Comparison of ENCODE assay signal across 22 cellular contexts in genomic region chr13:21031594-21031993, GRCh38. TPM values are rescaled to one million over a fixed set of nuclear protein-coding genes. Genes with fewer than 3 reads are reported as not detected.
DNase-seq lines count a peak whose midpoint lies in the region; ATAC-seq and TF ChIP-seq lines count a peak whose summit lies in the region.
"Had no signal": no experiment of that assay in that cellular context is flagged by ENCODE, and none has a peak within 500 bp of the region (broad histone marks: within the 10 kb centered on the region; RNA-seq: fewer than 3 reads in every experiment).

No MANE protein-coding gene starts in this region.

- no peak overlapping the region for H3K56ac ChIP-seq in IMR-90 (ENCODE audit: extremely low read depth, insufficient read depth, low read length)

- no peak overlapping the region for H2BK15ac ChIP-seq in IMR-90 (ENCODE audit: low read depth, low read length)

- peaks cover 8 to 61% (median 26%) of the 10 kb centered on the region in 11 experiments; a peak in 19 of 22 replicates for H3K36me3 ChIP-seq in BLaER1 treated with 17β-estradiol and CSF1 and Interleukin-3, amounts not matched to agents 10 nM and 100 nM
- peaks cover 4% of the 10 kb centered on the region; the same call in 1 of the 2 replicates for H3K36me3 ChIP-seq in IMR-90 (ENCODE audit: control insufficient read depth, insufficient read depth, low read length)
- no peaks in the 10 kb centered on the region for H3K36me3 ChIP-seq in lower lobe of right lung
- no peaks in the 10 kb centered on the region for H3K36me3 ChIP-seq in gastrocnemius medialis
- H3K36me3 ChIP-seq in aorta (ENCODE audit: control insufficient read depth in 1 of 2, insufficient read depth in 2 of 2, low read length in 1 of 2), result no peaks in the 10 kb centered on the region
- H3K36me3 ChIP-seq: ovary had no signal

- H2AK5ac ChIP-seq in IMR-90 (ENCODE audit: low read depth, low read length), result no peak overlapping the region

- dilution Hi-C loops in IMR-90 (cut with HindIII; ENCODE audit: low sequenced_read_pairs, unreplicated experiment), result no loop called here

- no peak overlapping the region for H3K23ac ChIP-seq in IMR-90 (ENCODE audit: low read depth, low read length)

- no peak overlapping the region for H4K5ac ChIP-seq in IMR-90 (ENCODE audit: low read depth, low read length)

- in situ Hi-C loops in IMR-90 (cut with MboI; ENCODE audit: low sequenced_read_pairs) (no loop called here), gastrocnemius medialis (cut with MboI; ENCODE audit: low sequenced_read_pairs in 4 of 4) (no loop called here)

- WGBS in IMR-90 (ENCODE audit: extremely low coverage in 2 of 2, insufficient read length in 1 of 2), 2 experiments, result 100% methylated on average over 3 of the region's 6 CpGs; no CpG with 5 or more reads in 1 of the 2 experiments
- 95 to 97% methylated on average over 6 of the region's 6 CpGs for WGBS in aorta, 2 donors

- POLR2A ChIA-PET in IMR-90 (lab: Charles Lee; ENCODE audit: unreplicated experiment), result no interaction called here

- no peak overlapping the region for H2BK120ac ChIP-seq in IMR-90 (ENCODE audit: low read depth, low read length)

- CTCF ChIA-PET in IMR-90 (lab: Yijun Ruan, JAX), result interaction anchor here (0.5 to 1.4 kb wide), 3 partner anchors 9 to 102 kb away, joined by 3 to 5 read pairs (median 3); no protein-coding TSS in a partner anchor

- H3K79me1 ChIP-seq in IMR-90 (ENCODE audit: low read depth in 1 of 2, low read length in 2 of 2), result peaks cover 0 to 61% of the 10 kb centered on the region in 2 experiments; a peak in 2 of 4 replicates

- intact Hi-C loops in IMR-90 (cut with micrococcal nuclease), result no loop called here
- intact Hi-C loops in lower lobe of right lung (cut with DNase I), result no loop called here
- intact Hi-C loops in gastrocnemius medialis (cut with DNase I; ENCODE audit: low total_unique reads), result no loop called here
- intact Hi-C loops in aorta (cut with DNase I), result no loop called here

- H2BK5ac ChIP-seq in IMR-90 (ENCODE audit: low read depth, low read length, poor library complexity, severe bottlenecking), result no peak overlapping the region

- H3K9ac ChIP-seq in BLaER1 treated with 17β-estradiol and CSF1 and Interleukin-3, amounts not matched to agents 10 nM and 100 nM, result peak overlapping the region in 1 of 11 experiments; percentile 39; a peak in 1 of 22 replicates
- H3K9ac ChIP-seq in IMR-90 (ENCODE audit: low read depth, low read length), result no peak overlapping the region

- peaks cover 0 to 37% (median 26%) of the 10 kb centered on the region in 11 experiments; a peak in 19 of 22 replicates for H3K9me3 ChIP-seq in BLaER1 treated with 17β-estradiol and CSF1 and Interleukin-3, amounts not matched to agents 10 nM and 100 nM (replicated peaks in 1 of 11)
- H3K9me3 ChIP-seq in IMR-90 (ENCODE audit: control insufficient read depth, insufficient read depth, low read length) (no peaks in the 10 kb centered on the region), lower lobe of right lung (no peaks in the 10 kb centered on the region), gastrocnemius medialis (no peaks in the 10 kb centered on the region), aorta (ENCODE audit: control insufficient read depth, low read length) (no peaks in the 10 kb centered on the region)
- H3K9me3 ChIP-seq: ovary had no signal

- TF ChIP-seq RAD21 in IMR-90 (IDR thresholded peaks at IDR 0.05; ENCODE audit: low read length), result no peak

- no peak overlapping the region for H3K4me3 ChIP-seq in BLaER1 treated with 17β-estradiol and CSF1 and Interleukin-3, amounts not matched to agents 10 nM and 100 nM
- no peak overlapping the region for H3K4me3 ChIP-seq in IMR-90 (ENCODE audit: insufficient read depth, low read depth, low read length)
- no peak overlapping the region for H3K4me3 ChIP-seq in lower lobe of right lung
- no peak overlapping the region for H3K4me3 ChIP-seq in gastrocnemius medialis
- no peak overlapping the region for H3K4me3 ChIP-seq in aorta (ENCODE audit: low read length in 2 of 2)
- H3K4me3 ChIP-seq: ovary, PC-9 had no signal

- H3K4me2 ChIP-seq in BLaER1 treated with 17β-estradiol and CSF1 and Interleukin-3, amounts not matched to agents 10 nM and 100 nM, result peak overlapping the region; percentile 2 to 79 (median 47); a peak in 19 of 22 replicates
- H3K4me2 ChIP-seq in IMR-90 (ENCODE audit: low read depth, low read length), result no peak overlapping the region
- H3K4me2 ChIP-seq: PC-9 had no signal

- H4K91ac ChIP-seq in IMR-90 (ENCODE audit: insufficient read depth, low read depth, low read length), result no peak overlapping the region

- H3K4ac ChIP-seq in IMR-90 (ENCODE audit: low read depth, low read length), result no peak overlapping the region

- H3K9me1 ChIP-seq in IMR-90 (ENCODE audit: insufficient read depth, low read length), result peaks cover 32% of the 10 kb centered on the region

- H2AK9ac ChIP-seq in IMR-90 (replicated peaks; ENCODE audit: low read depth, low read length, poor library complexity), result no peak overlapping the region

- no TSS peak for BruUV-seq in IMR-90 (replicated peaks; lab: Mats Ljungman, UMichigan)

- no peak overlapping the region for H2BK20ac ChIP-seq in IMR-90 (ENCODE audit: low read depth, low read length)

- no peak overlapping the region for H3K14ac ChIP-seq in IMR-90 (replicated peaks; ENCODE audit: low read depth, low read length)

- H4K8ac ChIP-seq in IMR-90 (ENCODE audit: low read depth in 2 of 2, low read length in 2 of 2), result no peak overlapping the region; a peak in 1 of 4 replicates

- no peak overlapping the region for H3K27ac ChIP-seq in BLaER1 treated with 17β-estradiol and CSF1 and Interleukin-3, amounts not matched to agents 10 nM and 100 nM
- H3K27ac ChIP-seq in IMR-90 (ENCODE audit: insufficient read depth, low read length), result peak overlapping the region; percentile 9; the same call in 1 of the 2 replicates
- peak overlapping the region; percentile 19 for H3K27ac ChIP-seq in lower lobe of right lung
- H3K27ac ChIP-seq in gastrocnemius medialis, result peak overlapping the region; percentile 83 to 89 (median 86)
- no peak overlapping the region for H3K27ac ChIP-seq in aorta (ENCODE audit: low read depth in 1 of 2, low read length in 2 of 2)
- H3K27ac ChIP-seq: ovary, PC-9 had no signal

- no peak overlapping the region for H3K18ac ChIP-seq in IMR-90 (ENCODE audit: low read depth, low read length)

- TF ChIP-seq POLR2A in IMR-90 (IDR thresholded peaks at IDR 0.05; ENCODE audit: low read depth, low read length), result no peak
- TF ChIP-seq POLR2A in gastrocnemius medialis (IDR thresholded peaks at IDR 0.05), result no peak

- peaks cover 46 to 58% (median 50%) of the 10 kb centered on the region in 10 experiments for H3K4me1 ChIP-seq in BLaER1 treated with 17β-estradiol and CSF1 and Interleukin-3, amounts not matched to agents 10 nM and 100 nM
- peaks cover 28% of the 10 kb centered on the region for H3K4me1 ChIP-seq in IMR-90 (ENCODE audit: control insufficient read depth, insufficient read depth, low read length)
- peaks cover 49% of the 10 kb centered on the region for H3K4me1 ChIP-seq in lower lobe of right lung
- H3K4me1 ChIP-seq in gastrocnemius medialis, result peaks cover 53 to 54% of the 10 kb centered on the region in 2 donors
- H3K4me1 ChIP-seq in aorta (ENCODE audit: control insufficient read depth in 1 of 2, insufficient read depth in 2 of 2, low read length in 2 of 2), result peaks cover 0 to 6% of the 10 kb centered on the region in 2 donors

- H2AFZ ChIP-seq in IMR-90 (replicated peaks; ENCODE audit: low read length, poor library complexity), result no peak overlapping the region
- H2AFZ ChIP-seq: PC-9 had no signal

- DNase-seq in IMR-90, result no peak
- no peak for DNase-seq in lower lobe of right lung
- DNase-seq in gastrocnemius medialis, result no peak
- no peak for DNase-seq in kidney glomerular epithelial cell (lab: John Stamatoyannopoulos, UW)
- no peak for DNase-seq in activated CD4-positive, alpha-beta T cell treated with anti-CD3 and anti-CD28 coated beads for 1 hour
- DNase-seq in aorta, result no peak
- DNase-seq: activated CD4-positive, alpha-beta memory T cell treated with anti-CD3 and anti-CD28 coated beads for 36 hours; activated CD4-positive, CD25-positive, alpha-beta regulatory T cell treated with anti-CD3 and anti-CD28 coated beads, Interleukin-2, amount 50 U/mL, for 72 hours; amygdala; effector CD8-positive, alpha-beta T cell; head of caudate nucleus; Kasumi-1; NCI-H1436 treated with DMSO at 0.1 percent for 48 hours; NCI-H2081 treated with DMSO at 0.1 percent for 48 hours; NCI-H226; NCI-H69; ovary; PC-9; stimulated activated CD4-positive, alpha-beta T cell treated with anti-CD3 and anti-CD28 coated beads, Interleukin-1b, Interleukin-23, amount 100 ng/mL, for 48 hours had no signal

- H3K27me3 ChIP-seq in BLaER1 treated with 17β-estradiol and CSF1 and Interleukin-3, amounts not matched to agents 10 nM and 100 nM, result no peaks in the 10 kb centered on the region
- H3K27me3 ChIP-seq in IMR-90 (ENCODE audit: control insufficient read depth, insufficient read depth, low read length) (no peaks in the 10 kb centered on the region), lower lobe of right lung (ENCODE audit: low read depth) (no peaks in the 10 kb centered on the region), gastrocnemius medialis (no peaks in the 10 kb centered on the region), aorta (ENCODE audit: control insufficient read depth in 1 of 2, insufficient read depth in 2 of 2, low read length in 1 of 2) (no peaks in the 10 kb centered on the region)
- H3K27me3 ChIP-seq: ovary had no signal

- H4K20me1 ChIP-seq in BLaER1 treated with 17β-estradiol and CSF1 and Interleukin-3, amounts not matched to agents 10 nM and 100 nM, result peaks cover 22 to 96% (median 42%) of the 10 kb centered on the region in 11 experiments; a peak in 21 of 22 replicates
- H4K20me1 ChIP-seq in IMR-90 (ENCODE audit: insufficient read depth, low read length), result peaks cover 88% of the 10 kb centered on the region

- ATAC-seq in IMR-90 (ENCODE audit: low read depth) (no peak), lower lobe of right lung (no peak), gastrocnemius medialis (no peak), aorta (ENCODE audit: low FRiP score) (no peak)
- ATAC-seq: activated naive CD4-positive, alpha-beta T cell treated with anti-CD3 and anti-CD28 coated beads, Interleukin-2, amount 50 U/mL, for 72 hours; HCT116 had no signal

- TF ChIP-seq CTCF in IMR-90 (conservative IDR thresholded peaks at IDR 0.05; ENCODE audit: low read depth, low read length) (no peak), lower lobe of right lung (IDR thresholded peaks at IDR 0.05) (no peak), gastrocnemius medialis (IDR thresholded peaks at IDR 0.05 in 4 of 5, conservative IDR thresholded peaks at IDR 0.05 in 1 of 5) (no peak)

TF ChIP-seq in IMR-90, 13 proteins besides CTCF, POLR2A, EP300 and RAD21 (continues in another document):
- TF ChIP-seq RCOR1 (IDR thresholded peaks at IDR 0.05; ENCODE audit: insufficient replicate concordance, low read length) (no peak), CEBPB (IDR thresholded peaks at IDR 0.05; ENCODE audit: low read depth, low read length) (no peak), RFX5 (IDR thresholded peaks at IDR 0.05; ENCODE audit: low read depth, low read length) (no peak)

RNA-seq across cellular contexts. Expression of gene LATS2, which starts 29.8 kb away (rescaled TPM):
- 12.7 and 16.4 TPM in 2 replicates for total RNA-seq in IMR-90 (2012; rRNA removed)
- 22.4 and 36.9 TPM in 2 replicates for polyA plus RNA-seq in IMR-90 (2012; rRNA removed)
- polyA plus RNA-seq in IMR-90 (2012; cell fraction: cytosol; rRNA removed), result 18.2 and 24.6 TPM in 2 replicates
- polyA plus RNA-seq in IMR-90 (2012; cell fraction: nucleus; rRNA removed; ENCODE audit: low replicate concordance), result 41.2 and 51.8 TPM in 2 replicates
- total RNA-seq in lower lobe of right lung, result 26.1 TPM
- 10 to 100 TPM; 11.5 to 34.1 (median 18.8) TPM for total RNA-seq in gastrocnemius medialis
- 10 to 100 TPM; 52.9 to 64.6 TPM for total RNA-seq in aorta
- 10 to 100 TPM in 1 of 2 donors, 1 to 10 TPM in 1; 9.5 to 11.4 TPM for polyA plus RNA-seq in aorta

Comparison
In these comparisons a context has a peak if more than half of its experiments do, and no peak if none do; other contexts are left out.
1. H3K27ac ChIP-seq: peak in IMR-90 (single experiment), lower lobe of right lung (single experiment) and gastrocnemius medialis (4 of 4); none in BLaER1 treated with 17β-estradiol and CSF1 and Interleukin-3, amounts not matched to agents 10 nM and 100 nM (0 of 11) and aorta (0 of 2).